9 cellular contexts compared by ENCODE assay signal in genomic region chr10:43453266-43453831, GRCh38. TPM values are rescaled to one million over a fixed set of nuclear protein-coding genes. Genes with fewer than 3 reads are reported as not detected.
A peak's percentile ranks its signal among the peaks of the same experiment; 100 is the strongest.
DNase-seq lines count a peak whose midpoint lies in the region; ATAC-seq, FAIRE-seq and TF ChIP-seq lines count a peak whose summit lies in the region.
"Had no signal": no experiment of that assay in that cellular context is flagged by ENCODE, and none has a peak within 500 bp of the region (broad histone marks: within the 10 kb centered on the region; RNA-seq: fewer than 3 reads in every experiment).

No MANE protein-coding gene starts in this region.

- no peak for DNase-seq in activated T-cell treated with anti-CD3 and anti-CD28 coated beads, Interleukin-2, amount 50 U/mL, for 24 hours
- DNase-seq in activated T-cell treated with anti-CD3 and anti-CD28 coated beads for 4 hours = no peak
- no peak for DNase-seq in activated naive CD8-positive, alpha-beta T cell treated with anti-CD3 and anti-CD28 coated beads, Interleukin-2, amount 50 U/mL, for 24 hours
- DNase-seq in stimulated activated naive CD8-positive, alpha-beta T cell treated with anti-CD3 and anti-CD28 coated beads, Interleukin-15, Interleukin-2, amounts not matched to agents 100 U/mL and 50 U/mL, for 24 hours = no peak
- DNase-seq in left lung = no peak
- no peak for DNase-seq in right lobe of liver
- no peak for DNase-seq in RCC 7860 (ENCODE audit: low spot score)

- H3K27me3 ChIP-seq in left lung (no peaks in the 10 kb centered on the region), right lobe of liver (no peaks in the 10 kb centered on the region)

- H3K36me3 ChIP-seq in left lung (no peaks in the 10 kb centered on the region), right lobe of liver (no peaks in the 10 kb centered on the region)

- peaks cover 12% of the 10 kb centered on the region for H3K36me3 Mint-ChIP-seq in activated T-cell treated with anti-CD3 and anti-CD28 coated beads, Interleukin-2, amount 50 U/mL, for 24 hours (ENCODE audit: low read depth)
- peaks cover 8% of the 10 kb centered on the region for H3K36me3 Mint-ChIP-seq in activated naive CD8-positive, alpha-beta T cell treated with anti-CD3 and anti-CD28 coated beads, Interleukin-2, amount 50 U/mL, for 24 hours (ENCODE audit: low read depth)

- no peak for FAIRE-seq in RCC 7860 (lab: Jason Lieb, UNC)

- H3K27ac Mint-ChIP-seq in activated T-cell treated with anti-CD3 and anti-CD28 coated beads, Interleukin-2, amount 50 U/mL, for 24 hours = peak overlapping the region; percentile 92
- H3K27ac Mint-ChIP-seq in activated naive CD8-positive, alpha-beta T cell treated with anti-CD3 and anti-CD28 coated beads, Interleukin-2, amount 50 U/mL, for 24 hours = peak overlapping the region; percentile 86

- H3K9me3 Mint-ChIP-seq in activated T-cell treated with anti-CD3 and anti-CD28 coated beads, Interleukin-2, amount 50 U/mL, for 24 hours = no peaks in the 10 kb centered on the region
- no peaks in the 10 kb centered on the region for H3K9me3 Mint-ChIP-seq in activated naive CD8-positive, alpha-beta T cell treated with anti-CD3 and anti-CD28 coated beads, Interleukin-2, amount 50 U/mL, for 24 hours

- H3K9me3 ChIP-seq in left lung = no peaks in the 10 kb centered on the region
- H3K9me3 ChIP-seq in right lobe of liver = no peaks in the 10 kb centered on the region

- intact Hi-C loops in left lung (cut with DNase I) = no loop called here
- intact Hi-C loops in right lobe of liver (cut with DNase I) = no loop called here

- H3K4me1 Mint-ChIP-seq in activated T-cell treated with anti-CD3 and anti-CD28 coated beads, Interleukin-2, amount 50 U/mL, for 24 hours (ENCODE audit: low read depth) = peaks cover 53% of the 10 kb centered on the region
- H3K4me1 Mint-ChIP-seq in activated naive CD8-positive, alpha-beta T cell treated with anti-CD3 and anti-CD28 coated beads, Interleukin-2, amount 50 U/mL, for 24 hours = peaks cover 51% of the 10 kb centered on the region

- TF ChIP-seq CTCF in left lung (IDR thresholded peaks at IDR 0.05) (no peak), right lobe of liver (IDR thresholded peaks at IDR 0.05) (no peak)

- 78% methylated on average over 3 of the region's 4 CpGs for WGBS in right lobe of liver (ENCODE audit: insufficient coverage, low coverage, low lambda C conversion rate, missing lambda C conversion rate)

- H3K4me1 ChIP-seq in left lung (peaks cover 6 to 40% of the 10 kb centered on the region in 2 donors), right lobe of liver (peaks cover 0 to 18% (median 2%) of the 10 kb centered on the region in 4 donors)

- H3K27me3 Mint-ChIP-seq in activated T-cell treated with anti-CD3 and anti-CD28 coated beads, Interleukin-2, amount 50 U/mL, for 24 hours = no peaks in the 10 kb centered on the region
- no peaks in the 10 kb centered on the region for H3K27me3 Mint-ChIP-seq in activated naive CD8-positive, alpha-beta T cell treated with anti-CD3 and anti-CD28 coated beads, Interleukin-2, amount 50 U/mL, for 24 hours

- no peak for TF ChIP-seq POLR2A in right lobe of liver (IDR thresholded peaks at IDR 0.05)

- peak overlapping the region in 1 of 2 donors; percentile 77 for H3K27ac ChIP-seq in left lung
- H3K27ac ChIP-seq in right lobe of liver = no peak overlapping the region
- H3K27ac ChIP-seq: SK-N-MC had no signal

- ATAC-seq in HG03159 (IDR thresholded peaks at IDR 0.05; ENCODE audit: unreplicated experiment) (peak; percentile 24), left lung (no peak), right lobe of liver (no peak)
- peak; percentile 62 for ATAC-seq in activated naive CD8-positive, alpha-beta T cell treated with anti-CD3 and anti-CD28 coated beads, Interleukin-2, amount 50 U/mL, for 24 hours
- ATAC-seq in stimulated activated naive CD8-positive, alpha-beta T cell treated with anti-CD3 and anti-CD28 coated beads, Interleukin-15, Interleukin-2, amounts not matched to agents 100 U/mL and 50 U/mL, for 24 hours = peak; percentile 65

- peak overlapping the region; percentile 58 for H3K4me3 Mint-ChIP-seq in activated T-cell treated with anti-CD3 and anti-CD28 coated beads, Interleukin-2, amount 50 U/mL, for 24 hours
- peak overlapping the region; percentile 52 for H3K4me3 Mint-ChIP-seq in activated naive CD8-positive, alpha-beta T cell treated with anti-CD3 and anti-CD28 coated beads, Interleukin-2, amount 50 U/mL, for 24 hours

- H3K4me3 ChIP-seq in left lung = no peak overlapping the region
- no peak overlapping the region for H3K4me3 ChIP-seq in right lobe of liver
- H3K4me3 ChIP-seq: SK-N-MC had no signal

RNA-seq across cellular contexts. Expression of gene ZNF487, which starts 16.4 kb away (rescaled TPM):
- 1 to 10 TPM; 4.4 to 4.7 TPM for total RNA-seq in left lung
- 1 to 10 TPM; 1.4 to 3.0 (median 1.8) TPM for total RNA-seq in right lobe of liver

RNA-seq across cellular contexts. Expression of gene HNRNPF, which starts 44.4 kb away (rescaled TPM):
- 100 to 1,000 TPM; 161 to 230 TPM for total RNA-seq in left lung
- 100 to 1,000 TPM; 106 to 160 (median 121) TPM for total RNA-seq in right lobe of liver

Comparison
In these comparisons a context has a peak if more than half of its experiments do, and no peak if none do; other contexts are left out.
1. ATAC-seq: peak in HG03159 (single experiment), activated naive CD8-positive, alpha-beta T cell treated with anti-CD3 and anti-CD28 coated beads, Interleukin-2, amount 50 U/mL, for 24 hours (single experiment) and stimulated activated naive CD8-positive, alpha-beta T cell treated with anti-CD3 and anti-CD28 coated beads, Interleukin-15, Interleukin-2, amounts not matched to agents 100 U/mL and 50 U/mL, for 24 hours (single experiment); none in left lung (single experiment) and right lobe of liver (0 of 4).